In the genomic region with DNA sequence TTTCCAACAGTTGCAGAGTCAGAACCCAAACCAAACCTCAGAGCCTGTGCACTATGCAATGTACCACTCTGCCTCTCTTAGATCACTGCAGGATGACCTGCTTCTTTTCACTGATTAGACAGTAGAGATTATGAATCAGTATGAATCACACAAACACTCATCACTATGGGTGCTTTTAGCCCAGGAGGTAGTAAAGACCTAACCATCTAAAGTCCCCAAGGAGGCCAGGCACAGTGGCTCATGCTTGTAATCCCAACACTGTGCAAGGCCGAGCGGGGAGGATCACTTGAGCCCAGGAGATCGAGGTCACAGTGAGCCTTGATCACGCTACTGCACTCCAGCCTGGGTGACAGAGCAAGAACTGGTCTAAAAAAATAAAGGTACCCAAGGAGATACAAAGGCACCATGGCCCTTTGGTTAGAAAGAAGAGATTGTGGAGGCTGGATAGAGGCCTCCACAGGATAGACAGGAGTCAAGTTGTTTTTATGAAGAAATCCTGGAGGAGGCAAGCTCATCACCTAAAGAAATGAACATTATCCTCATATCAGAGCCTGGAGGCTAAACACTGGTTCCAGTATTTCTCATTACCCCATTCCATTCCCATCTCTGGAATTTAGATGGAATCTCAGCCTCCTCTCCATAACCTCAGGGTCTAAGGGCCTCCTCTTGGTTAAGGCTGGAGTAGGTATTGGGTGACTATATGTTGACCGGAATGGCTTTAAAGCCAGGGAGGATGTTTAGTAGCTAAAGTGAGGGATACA, we compare ENCODE assay signal across 17 cellular contexts. TPM values are rescaled to one million over a fixed set of nuclear protein-coding genes. Genes with fewer than 3 reads are reported as not detected.
DNase-seq lines count a peak whose midpoint lies in the region; TF ChIP-seq lines count a peak whose summit lies in the region.
"Had no signal": no experiment of that assay in that cellular context is flagged by ENCODE, and none has a peak within 500 bp of the region (broad histone marks: within the 10 kb centered on the region; RNA-seq: fewer than 3 reads in every experiment).

No MANE protein-coding gene starts in this region.

- no peaks in the 10 kb centered on the region for H3K9me3 ChIP-seq in adipocyte (ENCODE audit: control insufficient read depth, low read length)
- H3K9me3 ChIP-seq: BLaER1, stomach had no signal

- H3K27me3 ChIP-seq in adipocyte (replicated peaks; ENCODE audit: control insufficient read depth, insufficient read depth, low read length) (peaks cover 2% of the 10 kb centered on the region), dorsolateral prefrontal cortex (no peaks in the 10 kb centered on the region)
- H3K27me3 ChIP-seq: BLaER1, stomach had no signal

- peaks cover 3% of the 10 kb centered on the region for H3K4me1 ChIP-seq in adipocyte (ENCODE audit: control insufficient read depth, insufficient read depth, low read length)

- H3K4me3 ChIP-seq in adipocyte (ENCODE audit: low read length) (no peak overlapping the region), dorsolateral prefrontal cortex (no peak overlapping the region)
- H3K4me3 ChIP-seq: BLaER1, stomach had no signal

- intact Hi-C loops in dorsolateral prefrontal cortex (cut with DNase I), result no loop called here

- DNase-seq in activated naive CD4-positive, alpha-beta T cell treated with anti-CD3 and anti-CD28 coated beads, Interleukin-2, amount 10 ng/mL, durations not matched to agents 7 days and 5 days, result no peak
- DNase-seq in activated naive CD4-positive, alpha-beta T cell treated with Interleukin-2 at 50 U/mL for 16 hours, result no peak
- peak; percentile 54 for DNase-seq in NCI-H226
- peak; percentile 29 for DNase-seq in adipocyte (ENCODE audit: low read depth)
- DNase-seq in stimulated activated CD8-positive, alpha-beta memory T cell treated with anti-CD3 and anti-CD28 coated beads, Interleukin-4, amount 100 ng/mL, for 48 hours, result peak; percentile 57
- DNase-seq in NCI-H1105 treated with DMSO at 0.1 percent for 48 hours (lab: John Stamatoyannopoulos, UW), result no peak
- no peak for DNase-seq in dorsolateral prefrontal cortex
- no peak for DNase-seq in NCI-H2227 (lab: John Stamatoyannopoulos, UW; ENCODE audit: unreplicated experiment)
- DNase-seq: caudate nucleus, immature natural killer cell, MV-4-11, NCI-H510A treated with DMSO at 0.1 percent for 48 hours, nephron progenitor cell, stomach had no signal

- no peak overlapping the region for H3K9ac ChIP-seq in adipocyte (ENCODE audit: low read length)
- H3K9ac ChIP-seq: BLaER1 had no signal

- H3K36me3 ChIP-seq in adipocyte (ENCODE audit: control insufficient read depth, insufficient read depth, low read length, severe bottlenecking), result peaks cover 12% of the 10 kb centered on the region

- H3K27me3 Mint-ChIP-seq in activated naive CD4-positive, alpha-beta T cell treated with anti-CD3 and anti-CD28 coated beads, Interleukin-2, amount 10 ng/mL, durations not matched to agents 7 days and 5 days, result no peaks in the 10 kb centered on the region

- H3K27ac Mint-ChIP-seq in activated naive CD4-positive, alpha-beta T cell treated with anti-CD3 and anti-CD28 coated beads, Interleukin-2, amount 10 ng/mL, durations not matched to agents 7 days and 5 days, result peak overlapping the region; percentile 92
- H3K27ac Mint-ChIP-seq: nephron progenitor cell had no signal

- peaks cover 97% of the 10 kb centered on the region for H3K4me1 Mint-ChIP-seq in activated naive CD4-positive, alpha-beta T cell treated with anti-CD3 and anti-CD28 coated beads, Interleukin-2, amount 10 ng/mL, durations not matched to agents 7 days and 5 days
- H3K4me1 Mint-ChIP-seq: nephron progenitor cell had no signal

- H3K27ac ChIP-seq in dorsolateral prefrontal cortex, result no peak overlapping the region
- H3K27ac ChIP-seq: BLaER1, stomach had no signal

- CTCF ChIA-PET in activated naive CD4-positive, alpha-beta T cell treated with anti-CD3 and anti-CD28 coated beads, Interleukin-2, amount 10 ng/mL, durations not matched to agents 7 days and 5 days (lab: Charles Lee), result interaction anchor here (0.9 to 12.3 kb wide), 8 partner anchors 9 to 168 kb away, joined by 3 to 206 read pairs (median 40); a partner anchor contains a TSS

- peaks cover 61% of the 10 kb centered on the region for H3K36me3 Mint-ChIP-seq in activated naive CD4-positive, alpha-beta T cell treated with anti-CD3 and anti-CD28 coated beads, Interleukin-2, amount 10 ng/mL, durations not matched to agents 7 days and 5 days

- H3K4me3 Mint-ChIP-seq in activated naive CD4-positive, alpha-beta T cell treated with anti-CD3 and anti-CD28 coated beads, Interleukin-2, amount 10 ng/mL, durations not matched to agents 7 days and 5 days, result peak overlapping the region; percentile 79
- H3K4me3 Mint-ChIP-seq: immature natural killer cell, nephron progenitor cell had no signal

- no peaks in the 10 kb centered on the region for H3K9me3 Mint-ChIP-seq in activated naive CD4-positive, alpha-beta T cell treated with anti-CD3 and anti-CD28 coated beads, Interleukin-2, amount 10 ng/mL, durations not matched to agents 7 days and 5 days
- H3K9me3 Mint-ChIP-seq: immature natural killer cell, nephron progenitor cell had no signal

- no peak for TF ChIP-seq CTCF in dorsolateral prefrontal cortex (IDR thresholded peaks at IDR 0.05 in 54 of 56, conservative IDR thresholded peaks at IDR 0.05 in 2 of 56; ENCODE audit: low read depth in 1 of 56, partially characterized antibody in 56 of 56)

RNA-seq across cellular contexts. Expression of a gene that starts 12.9 kb away (rescaled TPM):
- 10 to 100 TPM; 20.7 to 67.7 (median 39.6) TPM for total RNA-seq in dorsolateral prefrontal cortex

RNA-seq across cellular contexts. Expression of a gene that starts 22.9 kb away (rescaled TPM):
- 100 to 1,000 TPM; 219 to 414 (median 337) TPM for total RNA-seq in dorsolateral prefrontal cortex

RNA-seq across cellular contexts. Expression of a gene that starts 29.0 kb away (rescaled TPM):
- total RNA-seq in dorsolateral prefrontal cortex, result 10 to 100 TPM; 35.0 to 59.4 (median 48.3) TPM

RNA-seq across cellular contexts. Expression of a gene that starts 44.0 kb away (rescaled TPM):
- total RNA-seq in dorsolateral prefrontal cortex, result under 1 TPM in 23 of 120 experiments, not detected in 97; 0.19 to 0.53 (median 0.29) TPM
- total RNA-seq: epithelial cell of proximal tubule, SK-MEL-5, stomach had no signal

Comparison
In these comparisons a context has a peak if more than half of its experiments do, and no peak if none do; other contexts are left out.
1. DNase-seq: peak in NCI-H226 (single experiment), adipocyte (single experiment) and stimulated activated CD8-positive, alpha-beta memory T cell treated with anti-CD3 and anti-CD28 coated beads, Interleukin-4, amount 100 ng/mL, for 48 hours (single experiment); none in activated naive CD4-positive, alpha-beta T cell treated with anti-CD3 and anti-CD28 coated beads, Interleukin-2, amount 10 ng/mL, durations not matched to agents 7 days and 5 days (single experiment), activated naive CD4-positive, alpha-beta T cell treated with Interleukin-2 at 50 U/mL for 16 hours (single experiment), NCI-H1105 treated with DMSO at 0.1 percent for 48 hours (single experiment), dorsolateral prefrontal cortex (0 of 10) and NCI-H2227 (single experiment).